ENCODE assay signal across 33 cellular contexts in genomic region chr9:109263358-109263757, GRCh38.
"Had no signal": no experiment of that assay in that cellular context is flagged by ENCODE, and none has a peak within 500 bp of the region (broad histone marks: within the 10 kb centered on the region; RNA-seq: fewer than 3 reads in every experiment).

No MANE protein-coding gene starts in this region.

- H3K4me3 ChIP-seq: adrenal gland, cardiac muscle cell had no signal

- ATAC-seq: activated CD4-positive, alpha-beta T cell treated with anti-CD3 and anti-CD28 coated beads for 36 hours; activated CD4-positive, CD25-positive, alpha-beta regulatory T cell treated with anti-CD3 and anti-CD28 coated beads, Interleukin-2, amount 50 U/mL, for 24 hours; activated CD8-positive, alpha-beta T cell treated with anti-CD3 and anti-CD28 coated beads for 36 hours; activated naive CD4-positive, alpha-beta T cell treated with anti-CD3 and anti-CD28 coated beads, Interleukin-2, amount 50 U/mL, for 72 hours; activated T-cell treated with anti-CD3 and anti-CD28 coated beads, Interleukin-2, amount 50 U/mL, for 4 hours; activated T-cell treated with anti-CD3 and anti-CD28 coated beads, Interleukin-2, amount 50 U/mL, for 72 hours; activated T-helper 17 cell treated with anti-CD3 and anti-CD28 coated beads, Interleukin-2, amount 50 U/mL, for 72 hours; WTC11 had no signal

- H3K27me3 ChIP-seq: adrenal gland, cardiac muscle cell had no signal

- H3K27ac ChIP-seq: adrenal gland, cardiac muscle cell, WERI-Rb-1 had no signal

- H3K4me1 ChIP-seq: adrenal gland had no signal

- DNase-seq: activated CD4-positive, alpha-beta memory T cell treated with anti-CD3 and anti-CD28 coated beads for 36 hours; activated CD4-positive, alpha-beta T cell treated with anti-CD3 and anti-CD28 coated beads for 1 hour; activated CD4-positive, alpha-beta T cell treated with anti-CD3 and anti-CD28 coated beads for 36 hours; activated CD4-positive, alpha-beta T cell treated with anti-CD3 and anti-CD28 coated beads for 48 hours; activated CD4-positive, alpha-beta T cell treated with anti-CD3 and anti-CD28 coated beads, Interleukin-2, amount 50 U/mL, for 1 hour; activated CD4-positive, alpha-beta T cell treated with anti-CD3 and anti-CD28 coated beads, Interleukin-2, amount 50 U/mL, for 4 hours; activated CD4-positive, CD25-positive, alpha-beta regulatory T cell; activated CD8-positive, alpha-beta memory T cell treated with anti-CD3 and anti-CD28 coated beads, Interleukin-2, amount 50 U/mL, for 4 hours; activated CD8-positive, alpha-beta T cell treated with anti-CD3 and anti-CD28 coated beads for 36 hours; activated effector memory CD4-positive, alpha-beta T cell treated with anti-CD3 and anti-CD28 coated beads, Interleukin-2, amount 50 U/mL, for 16 hours; activated gamma-delta T cell treated with Interleukin-2 at 50 U/mL for 16 hours; activated naive CD4-positive, alpha-beta T cell; activated naive CD4-positive, alpha-beta T cell treated with anti-CD3 and anti-CD28 coated beads for 36 hours; activated naive CD4-positive, alpha-beta T cell treated with anti-CD3 and anti-CD28 coated beads, Interleukin-2, amount 50 U/mL, for 16 hours; activated naive CD8-positive, alpha-beta T cell treated with anti-CD3 and anti-CD28 coated beads for 36 hours; activated T-cell treated with anti-CD3 and anti-CD28 coated beads for 4 hours; activated T-cell treated with anti-CD3 and anti-CD28 coated beads, Interleukin-2, amount 50 U/mL, for 1 hour; activated T-cell treated with anti-CD3 and anti-CD28 coated beads, Interleukin-2, amount 50 U/mL, for 4 hours; activated T-cell treated with anti-CD3 and anti-CD28 coated beads, Interleukin-2, amount 50 U/mL, for 72 hours; amniotic stem cell; aorta; central memory CD4-positive, alpha-beta T cell; SW 1271; T-helper 1 cell; T-helper 2 cell; T-helper 9 cell; WERI-Rb-1 had no signal

- H3K36me3 ChIP-seq: adrenal gland, cardiac muscle cell had no signal

- H3K9me3 ChIP-seq: adrenal gland had no signal
